Comparison of ENCODE assay signal across 8 cellular contexts in the genomic region with DNA sequence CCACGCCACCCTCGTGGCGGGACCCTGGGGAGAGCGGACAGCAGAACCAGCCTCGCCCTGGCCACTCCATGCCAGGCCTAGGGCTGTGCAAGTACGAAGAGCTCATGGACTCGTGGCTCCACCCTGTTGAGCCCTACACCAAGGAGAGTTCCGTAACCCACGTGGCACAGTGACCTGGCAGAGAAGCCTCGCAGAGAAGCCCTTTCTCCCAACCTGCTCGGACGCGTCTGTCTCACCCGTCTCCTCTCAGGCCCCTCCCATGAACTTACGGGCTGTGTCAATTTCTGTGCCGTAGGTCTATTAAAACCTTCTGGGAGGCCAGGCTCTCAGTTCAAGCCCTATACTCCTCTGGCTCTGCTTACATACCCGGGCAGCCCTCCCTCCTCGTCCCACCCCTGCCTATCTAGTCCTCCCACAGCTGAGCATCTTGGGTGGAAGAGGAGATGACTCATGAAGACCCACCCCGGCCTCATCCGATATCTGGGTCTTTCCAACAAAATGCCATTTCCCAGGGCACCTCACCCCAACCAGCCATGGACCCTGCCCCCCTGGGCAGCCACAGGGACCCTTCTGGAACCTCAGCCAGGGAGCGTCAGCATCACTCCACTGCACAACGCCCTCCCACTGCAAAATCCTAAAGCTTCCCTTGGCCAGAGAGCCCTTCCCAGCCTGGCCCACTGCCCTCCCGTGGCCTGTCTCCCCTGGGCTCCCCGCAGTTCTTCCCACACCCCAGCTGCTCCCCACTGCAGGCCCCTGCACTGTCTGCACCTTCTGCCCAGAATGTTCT. TPM values are rescaled to one million over a fixed set of nuclear protein-coding genes. Genes with fewer than 3 reads are reported as not detected.
DNase-seq lines count a peak whose midpoint lies in the region; ATAC-seq and TF ChIP-seq lines count a peak whose summit lies in the region.
"Had no signal": no experiment of that assay in that cellular context is flagged by ENCODE, and none has a peak within 500 bp of the region (broad histone marks: within the 10 kb centered on the region; RNA-seq: fewer than 3 reads in every experiment).

No MANE protein-coding gene starts in this region.

- H3K27ac ChIP-seq in HEK293 (ENCODE audit: extremely low read depth, low read depth, low read length) (peak overlapping the region; percentile 26), angular gyrus (ENCODE audit: low read depth, low read length) (peak overlapping the region; percentile 74), spleen (peak overlapping the region in 5 of 8 donors; percentile 1 to 94 (median 89))

- H3K27ac Mint-ChIP-seq in activated CD4-positive, alpha-beta memory T cell treated with anti-CD3 and anti-CD28 coated beads, Interleukin-2, amount 10 ng/mL, durations not matched to agents 7 days and 5 days, result no peak overlapping the region

- whole genome bisulfite sequencing in spleen, 5 donors, result 72 to 85% (median 79%) methylated on average over 19 to 24 of the region's 24 CpGs

- peaks cover 4% of the 10 kb centered on the region for H3K36me3 Mint-ChIP-seq in activated CD4-positive, alpha-beta memory T cell treated with anti-CD3 and anti-CD28 coated beads, Interleukin-2, amount 10 ng/mL, durations not matched to agents 7 days and 5 days (ENCODE audit: low read depth)

- TF ChIP-seq POLR2A in spleen (IDR thresholded peaks at IDR 0.05), result no peak

- POLR2A ChIA-PET in HEK293 (lab: Yijun Ruan, JAX), result interaction anchor here (0.7 to 4.9 kb wide), 7 partner anchors 10 to 50 kb away, joined by 3 to 23 read pairs (median 3); partner anchors contain the start of gene HDGFL2
- POLR2A ChIA-PET in activated CD4-positive, alpha-beta memory T cell treated with anti-CD3 and anti-CD28 coated beads, Interleukin-2, amount 10 ng/mL, durations not matched to agents 7 days and 5 days (lab: Charles Lee), result interaction anchor here (3.5 kb wide), 1 partner anchor 16 kb away, joined by 32 read pairs; the partner anchor contains the start of gene HDGFL2

- ATAC-seq in left cardiac atrium, result peak; percentile 21 to 58
- ATAC-seq in GM21825 (IDR thresholded peaks at IDR 0.05; ENCODE audit: unreplicated experiment), result no peak

- no peaks in the 10 kb centered on the region for H3K9me3 ChIP-seq in HEK293 (ENCODE audit: control insufficient read depth, insufficient read depth, low read depth, low read length)
- H3K9me3 ChIP-seq in spleen, result no peaks in the 10 kb centered on the region

- no peaks in the 10 kb centered on the region for H3K27me3 Mint-ChIP-seq in activated CD4-positive, alpha-beta memory T cell treated with anti-CD3 and anti-CD28 coated beads, Interleukin-2, amount 10 ng/mL, durations not matched to agents 7 days and 5 days

- peaks cover 15 to 45% of the 10 kb centered on the region in 2 experiments for H3K36me3 ChIP-seq in HEK293 (ENCODE audit: control insufficient read depth in 2 of 2, insufficient read depth in 1 of 2, low read length in 2 of 2)
- peaks cover 3 to 54% (median 41%) of the 10 kb centered on the region in 6 donors for H3K36me3 ChIP-seq in spleen

- peaks cover 17% of the 10 kb centered on the region for H3K4me1 Mint-ChIP-seq in activated CD4-positive, alpha-beta memory T cell treated with anti-CD3 and anti-CD28 coated beads, Interleukin-2, amount 10 ng/mL, durations not matched to agents 7 days and 5 days

- DNase-seq in left cardiac atrium (no peak), spleen (no peak), HK-2 (ENCODE audit: unreplicated experiment) (no peak)
- DNase-seq in activated CD4-positive, alpha-beta memory T cell treated with anti-CD3 and anti-CD28 coated beads, Interleukin-2, amount 10 ng/mL, durations not matched to agents 7 days and 5 days, result no peak
- DNase-seq: aorta had no signal

- CTCF ChIA-PET in HEK293 (lab: Yijun Ruan, JAX), result interaction anchor here (0.5 to 1.5 kb wide), 4 partner anchors 9 to 188 kb away, joined by 3 to 4 read pairs (median 4); no protein-coding TSS in a partner anchor
- CTCF ChIA-PET in activated CD4-positive, alpha-beta memory T cell treated with anti-CD3 and anti-CD28 coated beads, Interleukin-2, amount 10 ng/mL, durations not matched to agents 7 days and 5 days (lab: Charles Lee), result no interaction called here

- H3K9me3 Mint-ChIP-seq in activated CD4-positive, alpha-beta memory T cell treated with anti-CD3 and anti-CD28 coated beads, Interleukin-2, amount 10 ng/mL, durations not matched to agents 7 days and 5 days, result no peaks in the 10 kb centered on the region

- peaks cover 7% of the 10 kb centered on the region for H3K4me1 ChIP-seq in HEK293 (ENCODE audit: control insufficient read depth, insufficient read depth, low read length)
- peaks cover 0 to 38% (median 29%) of the 10 kb centered on the region in 6 donors for H3K4me1 ChIP-seq in spleen

- H3K27me3 ChIP-seq in spleen (replicated peaks in 1 of 7), result no peaks in the 10 kb centered on the region

- TF ChIP-seq CTCF in HEK293 (tag by site-specific recombination; IDR thresholded peaks at IDR 0.05) (no peak), spleen (IDR thresholded peaks at IDR 0.05 in 8 of 11, conservative IDR thresholded peaks at IDR 0.05 in 3 of 11) (no peak)

- intact Hi-C loops in left cardiac atrium (cut with DNase I) (loop anchor here (10.0 kb wide), 1 partner anchor 50 kb away; the partner anchor contains the start of genes CHAF1A (in 2 of the 2) and SH3GL1 (in 2 of the 2)), spleen (cut with DNase I; ENCODE audit: low total_unique reads) (no loop called here)

- no peak overlapping the region for H3K4me3 Mint-ChIP-seq in activated CD4-positive, alpha-beta memory T cell treated with anti-CD3 and anti-CD28 coated beads, Interleukin-2, amount 10 ng/mL, durations not matched to agents 7 days and 5 days

- H3K4me3 ChIP-seq in HEK293 (ENCODE audit: low read depth, low read length) (no peak overlapping the region), spleen (peak overlapping the region in 1 of 8 donors; percentile 82)

TF ChIP-seq in HEK293, 187 proteins besides CTCF, POLR2A, EP300 and RAD21 (continues in another document):
- TF ChIP-seq WT1 (tag by site-specific recombination; IDR thresholded peaks at IDR 0.05) (no peak), ELK4 (IDR thresholded peaks at IDR 0.05; ENCODE audit: borderline replicate concordance, low read depth, low read length) (no peak), ZNF664 (tag by site-specific recombination; IDR thresholded peaks at IDR 0.05) (no peak), SP2 (tag by site-specific recombination; IDR thresholded peaks at IDR 0.05) (peak; percentile 34), GLIS2 (tag by site-specific recombination; IDR thresholded peaks at IDR 0.05) (peak; percentile 59)
- TF ChIP-seq, protein P1, sequence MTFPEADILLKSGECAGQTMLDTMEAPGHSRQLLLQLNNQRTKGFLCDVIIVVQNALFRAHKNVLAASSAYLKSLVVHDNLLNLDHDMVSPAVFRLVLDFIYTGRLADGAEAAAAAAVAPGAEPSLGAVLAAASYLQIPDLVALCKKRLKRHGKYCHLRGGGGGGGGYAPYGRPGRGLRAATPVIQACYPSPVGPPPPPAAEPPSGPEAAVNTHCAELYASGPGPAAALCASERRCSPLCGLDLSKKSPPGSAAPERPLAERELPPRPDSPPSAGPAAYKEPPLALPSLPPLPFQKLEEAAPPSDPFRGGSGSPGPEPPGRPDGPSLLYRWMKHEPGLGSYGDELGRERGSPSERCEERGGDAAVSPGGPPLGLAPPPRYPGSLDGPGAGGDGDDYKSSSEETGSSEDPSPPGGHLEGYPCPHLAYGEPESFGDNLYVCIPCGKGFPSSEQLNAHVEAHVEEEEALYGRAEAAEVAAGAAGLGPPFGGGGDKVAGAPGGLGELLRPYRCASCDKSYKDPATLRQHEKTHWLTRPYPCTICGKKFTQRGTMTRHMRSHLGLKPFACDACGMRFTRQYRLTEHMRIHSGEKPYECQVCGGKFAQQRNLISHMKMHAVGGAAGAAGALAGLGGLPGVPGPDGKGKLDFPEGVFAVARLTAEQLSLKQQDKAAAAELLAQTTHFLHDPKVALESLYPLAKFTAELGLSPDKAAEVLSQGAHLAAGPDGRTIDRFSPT (tag by site-specific recombination; IDR thresholded peaks at IDR 0.05), result 0 out of 2 replicates have a peak, but pooled peaks have one; percentile 33

RNA-seq across cellular contexts. Expression of gene UBXN6, which starts 2.4 kb away (rescaled TPM):
- total RNA-seq in left cardiac atrium (100 to 1,000 TPM in 1 of 2 donors, 10 to 100 TPM in 1; 96.9 to 101 TPM), spleen (100 to 1,000 TPM in 2 of 7 donors, 10 to 100 TPM in 5; 72.3 to 132 (median 89.8) TPM)
- polyA plus RNA-seq in spleen, result 100 to 1,000 TPM in 2 of 3 donors, 10 to 100 TPM in 1; 76.4 to 146 (median 123) TPM
- 10 to 100 TPM; 49.6 to 50.1 TPM for total RNA-seq in activated CD4-positive, alpha-beta memory T cell treated with anti-CD3 and anti-CD28 coated beads, Interleukin-2, amount 10 ng/mL, durations not matched to agents 7 days and 5 days

RNA-seq across cellular contexts. Expression of gene HDGFL2, which starts 17.0 kb away (rescaled TPM):
- total RNA-seq in left cardiac atrium, result 10 to 100 TPM; 20.9 to 25.9 TPM
- 10 to 100 TPM; 23.2 to 39.7 (median 29.4) TPM for total RNA-seq in spleen
- 100 to 1,000 TPM in 1 of 3 donors, 10 to 100 TPM in 2; 25.3 to 136 (median 26.0) TPM for polyA plus RNA-seq in spleen
- total RNA-seq in activated CD4-positive, alpha-beta memory T cell treated with anti-CD3 and anti-CD28 coated beads, Interleukin-2, amount 10 ng/mL, durations not matched to agents 7 days and 5 days, result 10 to 100 TPM; 47.1 to 50.6 TPM

RNA-seq across cellular contexts. Expression of gene CHAF1A, which starts 52.7 kb away (rescaled TPM):
- 1 to 10 TPM; 5.2 to 8.4 TPM for total RNA-seq in left cardiac atrium
- total RNA-seq in spleen, result 10 to 100 TPM in 5 of 7 donors, 1 to 10 TPM in 2; 9.4 to 17.9 (median 10.6) TPM
- polyA plus RNA-seq in spleen, result 1 to 10 TPM; 3.8 to 7.4 (median 5.7) TPM
- 10 to 100 TPM; 71.7 to 82.5 TPM for total RNA-seq in activated CD4-positive, alpha-beta memory T cell treated with anti-CD3 and anti-CD28 coated beads, Interleukin-2, amount 10 ng/mL, durations not matched to agents 7 days and 5 days

RNA-seq across cellular contexts. Expression of gene SH3GL1, which starts 54.8 kb away (rescaled TPM):
- 10 to 100 TPM; 31.4 to 39.4 TPM for total RNA-seq in left cardiac atrium
- total RNA-seq in spleen, result 10 to 100 TPM; 37.2 to 77.4 (median 66.2) TPM
- 10 to 100 TPM; 26.1 to 44.0 (median 31.3) TPM for polyA plus RNA-seq in spleen
- 10 to 100 TPM; 62.1 to 64.0 TPM for total RNA-seq in activated CD4-positive, alpha-beta memory T cell treated with anti-CD3 and anti-CD28 coated beads, Interleukin-2, amount 10 ng/mL, durations not matched to agents 7 days and 5 days

Comparison
In these comparisons a context has a peak if more than half of its experiments do, and no peak if none do; other contexts are left out.
1. H3K27ac ChIP-seq: peak in every context shown above with its lines; median percentile 89 in spleen; 74 in angular gyrus; 26 in HEK293.